In the genomic region with DNA sequence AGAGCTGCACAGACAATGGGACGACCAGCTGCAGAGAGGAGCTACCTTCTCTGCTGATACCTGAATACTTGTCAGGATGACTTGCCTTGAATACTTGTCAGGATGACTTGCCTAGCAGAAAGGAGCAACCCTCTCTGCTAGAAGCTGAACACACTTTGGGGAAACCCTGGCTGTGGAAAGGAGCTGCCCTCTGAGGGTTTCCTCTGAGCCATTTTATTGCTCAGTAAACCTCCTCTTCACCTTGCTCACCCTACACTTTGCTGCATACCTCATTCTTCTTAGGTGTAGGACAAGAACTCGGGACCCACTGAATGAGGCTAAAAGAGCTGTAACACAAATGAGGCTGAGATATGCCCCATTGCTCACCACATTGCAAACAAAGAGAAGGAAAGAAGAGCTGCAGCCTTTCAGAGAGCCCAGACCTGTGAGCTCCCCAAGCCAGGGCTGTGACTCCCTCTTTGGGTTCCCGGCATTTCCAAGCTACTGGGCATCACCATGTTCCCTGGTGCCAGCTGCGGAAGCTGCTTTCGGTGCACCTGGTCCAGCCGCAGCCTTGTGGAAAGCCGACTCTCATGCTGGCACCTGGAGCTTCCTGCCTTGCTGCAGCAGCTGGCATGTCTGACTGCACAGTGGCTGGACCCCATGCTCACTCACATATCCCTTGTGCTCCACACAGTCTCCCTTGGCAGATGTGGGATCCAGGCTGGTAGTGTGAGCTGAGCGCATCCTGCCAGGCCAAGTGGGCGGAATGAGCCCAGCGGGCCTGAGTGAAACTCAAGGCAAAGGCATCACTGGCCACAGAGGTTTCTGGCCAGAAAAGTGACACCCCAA, we compare ENCODE assay signal across 1 cellular context.
TF ChIP-seq lines count a peak whose summit lies in the region.

No MANE protein-coding gene starts in this region.

TF ChIP-seq in GM23338, 12 proteins besides CTCF, POLR2A, EP300 and RAD21 (continued from another document):
- TF ChIP-seq, protein P1, sequence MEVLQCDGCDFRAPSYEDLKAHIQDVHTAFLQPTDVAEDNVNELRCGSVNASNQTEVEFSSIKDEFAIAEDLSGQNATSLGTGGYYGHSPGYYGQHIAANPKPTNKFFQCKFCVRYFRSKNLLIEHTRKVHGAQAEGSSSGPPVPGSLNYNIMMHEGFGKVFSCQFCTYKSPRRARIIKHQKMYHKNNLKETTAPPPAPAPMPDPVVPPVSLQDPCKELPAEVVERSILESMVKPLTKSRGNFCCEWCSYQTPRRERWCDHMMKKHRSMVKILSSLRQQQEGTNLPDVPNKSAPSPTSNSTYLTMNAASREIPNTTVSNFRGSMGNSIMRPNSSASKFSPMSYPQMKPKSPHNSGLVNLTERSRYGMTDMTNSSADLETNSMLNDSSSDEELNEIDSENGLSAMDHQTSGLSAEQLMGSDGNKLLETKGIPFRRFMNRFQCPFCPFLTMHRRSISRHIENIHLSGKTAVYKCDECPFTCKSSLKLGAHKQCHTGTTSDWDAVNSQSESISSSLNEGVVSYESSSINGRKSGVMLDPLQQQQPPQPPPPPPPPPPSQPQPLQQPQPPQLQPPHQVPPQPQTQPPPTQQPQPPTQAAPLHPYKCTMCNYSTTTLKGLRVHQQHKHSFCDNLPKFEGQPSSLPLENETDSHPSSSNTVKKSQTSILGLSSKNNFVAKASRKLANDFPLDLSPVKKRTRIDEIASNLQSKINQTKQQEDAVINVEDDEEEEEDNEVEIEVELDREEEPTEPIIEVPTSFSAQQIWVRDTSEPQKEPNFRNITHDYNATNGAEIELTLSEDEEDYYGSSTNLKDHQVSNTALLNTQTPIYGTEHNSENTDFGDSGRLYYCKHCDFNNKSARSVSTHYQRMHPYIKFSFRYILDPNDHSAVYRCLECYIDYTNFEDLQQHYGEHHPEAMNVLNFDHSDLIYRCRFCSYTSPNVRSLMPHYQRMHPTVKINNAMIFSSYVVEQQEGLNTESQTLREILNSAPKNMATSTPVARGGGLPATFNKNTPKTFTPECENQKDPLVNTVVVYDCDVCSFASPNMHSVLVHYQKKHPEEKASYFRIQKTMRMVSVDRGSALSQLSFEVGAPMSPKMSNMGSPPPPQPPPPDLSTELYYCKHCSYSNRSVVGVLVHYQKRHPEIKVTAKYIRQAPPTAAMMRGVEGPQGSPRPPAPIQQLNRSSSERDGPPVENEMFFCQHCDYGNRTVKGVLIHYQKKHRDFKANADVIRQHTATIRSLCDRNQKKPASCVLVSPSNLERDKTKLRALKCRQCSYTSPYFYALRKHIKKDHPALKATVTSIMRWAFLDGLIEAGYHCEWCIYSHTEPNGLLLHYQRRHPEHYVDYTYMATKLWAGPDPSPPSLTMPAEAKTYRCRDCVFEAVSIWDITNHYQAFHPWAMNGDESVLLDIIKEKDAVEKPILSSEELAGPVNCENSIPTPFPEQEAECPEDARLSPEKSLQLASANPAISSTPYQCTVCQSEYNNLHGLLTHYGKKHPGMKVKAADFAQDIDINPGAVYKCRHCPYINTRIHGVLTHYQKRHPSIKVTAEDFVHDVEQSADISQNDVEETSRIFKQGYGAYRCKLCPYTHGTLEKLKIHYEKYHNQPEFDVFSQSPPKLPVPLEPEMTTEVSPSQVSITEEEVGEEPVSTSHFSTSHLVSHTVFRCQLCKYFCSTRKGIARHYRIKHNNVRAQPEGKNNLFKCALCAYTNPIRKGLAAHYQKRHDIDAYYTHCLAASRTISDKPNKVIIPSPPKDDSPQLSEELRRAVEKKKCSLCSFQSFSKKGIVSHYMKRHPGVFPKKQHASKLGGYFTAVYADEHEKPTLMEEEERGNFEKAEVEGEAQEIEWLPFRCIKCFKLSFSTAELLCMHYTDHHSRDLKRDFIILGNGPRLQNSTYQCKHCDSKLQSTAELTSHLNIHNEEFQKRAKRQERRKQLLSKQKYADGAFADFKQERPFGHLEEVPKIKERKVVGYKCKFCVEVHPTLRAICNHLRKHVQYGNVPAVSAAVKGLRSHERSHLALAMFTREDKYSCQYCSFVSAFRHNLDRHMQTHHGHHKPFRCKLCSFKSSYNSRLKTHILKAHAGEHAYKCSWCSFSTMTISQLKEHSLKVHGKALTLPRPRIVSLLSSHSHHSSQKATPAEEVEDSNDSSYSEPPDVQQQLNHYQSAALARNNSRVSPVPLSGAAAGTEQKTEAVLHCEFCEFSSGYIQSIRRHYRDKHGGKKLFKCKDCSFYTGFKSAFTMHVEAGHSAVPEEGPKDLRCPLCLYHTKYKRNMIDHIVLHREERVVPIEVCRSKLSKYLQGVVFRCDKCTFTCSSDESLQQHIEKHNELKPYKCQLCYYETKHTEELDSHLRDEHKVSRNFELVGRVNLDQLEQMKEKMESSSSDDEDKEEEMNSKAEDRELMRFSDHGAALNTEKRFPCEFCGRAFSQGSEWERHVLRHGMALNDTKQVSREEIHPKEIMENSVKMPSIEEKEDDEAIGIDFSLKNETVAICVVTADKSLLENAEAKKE (CRISPR knock-in tag; IDR thresholded peaks at IDR 0.05) = no peak
- no peak for TF ChIP-seq CREB1 (CRISPR knock-in tag; IDR thresholded peaks at IDR 0.05; ENCODE audit: low read depth)
